Comparison of ENCODE assay signal across 15 cellular contexts in the genomic region with DNA sequence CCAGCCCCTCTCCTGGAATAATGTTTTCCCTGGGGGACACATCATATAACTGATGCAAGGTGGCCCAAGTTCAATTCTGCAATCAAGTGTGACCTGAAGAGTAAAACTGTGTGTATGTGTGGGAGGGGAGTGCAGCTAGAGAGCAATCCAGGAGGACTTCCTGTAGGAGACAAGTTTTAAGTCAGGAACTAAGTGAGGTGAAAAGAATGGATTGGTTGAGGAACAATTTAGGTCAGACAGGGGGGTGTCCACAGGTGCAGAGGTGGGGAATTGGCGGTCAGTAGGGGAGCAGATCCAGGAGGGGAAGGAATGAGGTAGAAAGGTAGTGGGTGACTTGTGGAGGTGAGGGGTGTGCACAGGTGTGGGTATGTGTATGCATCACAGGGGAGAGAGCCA.
DNase-seq lines count a peak whose midpoint lies in the region; TF ChIP-seq lines count a peak whose summit lies in the region.
"Had no signal": no experiment of that assay in that cellular context is flagged by ENCODE, and none has a peak within 500 bp of the region (broad histone marks: within the 10 kb centered on the region; RNA-seq: fewer than 3 reads in every experiment).

No MANE protein-coding gene starts in this region.

- no peak overlapping the region for H3K14ac ChIP-seq in neuronal stem cell (ENCODE audit: low read length)

- H2BK15ac ChIP-seq in neuronal stem cell (ENCODE audit: low read length), result no peak overlapping the region

- no peak overlapping the region for H2BK12ac ChIP-seq in neuronal stem cell (ENCODE audit: low read length)

- H3K27ac ChIP-seq in VCaP (peak overlapping the region; percentile 90), neuronal stem cell (replicated peaks; ENCODE audit: low read length) (no peak overlapping the region), vagina (peak overlapping the region; percentile 49), ovary (no peak overlapping the region)
- H3K27ac ChIP-seq: 22Rv1, HL-60 had no signal

- H3K27me3 ChIP-seq in neuronal stem cell (ENCODE audit: control insufficient read depth in 3 of 3, insufficient read depth in 3 of 3, low read depth in 1 of 3, low read length in 3 of 3), result peaks cover 0 to 11% (median 0%) of the 10 kb centered on the region in 3 experiments
- H3K27me3 ChIP-seq in vagina, result no peaks in the 10 kb centered on the region
- no peaks in the 10 kb centered on the region for H3K27me3 ChIP-seq in ovary

- intact Hi-C loops in vagina (cut with DNase I) (no loop called here), ovary (cut with DNase I) (no loop called here)

- H3K18ac ChIP-seq in neuronal stem cell (ENCODE audit: low read length), result no peak overlapping the region

- H4K91ac ChIP-seq in neuronal stem cell (ENCODE audit: low read depth, low read length, poor library complexity), result no peak overlapping the region

- peaks cover 0 to 5% of the 10 kb centered on the region in 2 donors for H3K4me1 ChIP-seq in neuronal stem cell (ENCODE audit: control insufficient read depth in 2 of 2, insufficient read depth in 1 of 2, low read depth in 1 of 2, low read length in 2 of 2)
- H3K4me1 ChIP-seq in vagina, result peaks cover 65% of the 10 kb centered on the region
- H3K4me1 ChIP-seq in ovary (ENCODE audit: insufficient read depth), result peaks cover 2% of the 10 kb centered on the region

- no peak overlapping the region for H2BK120ac ChIP-seq in neuronal stem cell (ENCODE audit: low read depth, low read length)

- no peak overlapping the region for H3K23ac ChIP-seq in neuronal stem cell (ENCODE audit: low read depth, low read length, poor library complexity)

- H3K4ac ChIP-seq in neuronal stem cell (ENCODE audit: low read length), result no peak overlapping the region

- DNase-seq in NCI-H510A treated with DMSO at 0.1 percent for 48 hours (lab: John Stamatoyannopoulos, UW) (peak; percentile 76), NCI-H510A (lab: John Stamatoyannopoulos, UW) (no peak), neuronal stem cell (ENCODE audit: low spot score) (no peak), vagina (ENCODE audit: extremely low spot score in 2 of 2) (no peak), ovary (no peak), islet precursor cell (no peak), NCI-H2171 (lab: John Stamatoyannopoulos, UW) (no peak)
- DNase-seq: AML-193; C1 segment of cervical spinal cord; CD4-positive, alpha-beta memory T cell; H7 had no signal

- no peak overlapping the region for H3K9ac ChIP-seq in neuronal stem cell (ENCODE audit: low read depth, low read length, poor library complexity)

- H2BK5ac ChIP-seq in neuronal stem cell (ENCODE audit: low read length), result peak overlapping the region; percentile 26

- no peak overlapping the region for H2AK5ac ChIP-seq in neuronal stem cell (ENCODE audit: low read depth, low read length)

- H3K4me3 ChIP-seq in neuronal stem cell (ENCODE audit: low read length in 2 of 2) (no peak overlapping the region), vagina (no peak overlapping the region), ovary (no peak overlapping the region)
- H3K4me3 ChIP-seq: GM23338 had no signal

- H2AFZ ChIP-seq in neuronal stem cell (ENCODE audit: low read length), result no peak overlapping the region
- H2AFZ ChIP-seq: GM23338 had no signal

- H4K8ac ChIP-seq in neuronal stem cell (ENCODE audit: low read depth, low read length), result no peak overlapping the region

- TF ChIP-seq EP300 in ovary (IDR thresholded peaks at IDR 0.05), result no peak

- TF ChIP-seq CTCF in VCaP (conservative IDR thresholded peaks at IDR 0.05) (no peak), vagina (IDR thresholded peaks at IDR 0.05) (no peak), ovary (IDR thresholded peaks at IDR 0.05) (no peak)

- no CpG with 5 or more reads among the region's 1 CpG for WGBS in neuronal stem cell (ENCODE audit: extremely low coverage in 2 of 2, insufficient read length in 2 of 2, insufficient replicate concordance in 1 of 2), 2 donors
- WGBS in ovary, 3 donors, result 97 to 100% (median 98%) methylated on average over 1 of the region's 1 CpG

- H3K4me2 ChIP-seq in neuronal stem cell (ENCODE audit: insufficient read depth, low read length, poor library complexity, severe bottlenecking), result no peak overlapping the region
- H3K4me2 ChIP-seq: GM23338 had no signal

- H3K9me3 ChIP-seq in neuronal stem cell (replicated peaks in 1 of 2; ENCODE audit: control insufficient read depth in 2 of 2, insufficient read depth in 1 of 2, low read depth in 1 of 2, low read length in 2 of 2) (no peaks in the 10 kb centered on the region), vagina (no peaks in the 10 kb centered on the region), ovary (no peaks in the 10 kb centered on the region)

- no peak for TF ChIP-seq POLR2A in vagina (IDR thresholded peaks at IDR 0.05)
- no peak for TF ChIP-seq POLR2A in ovary (IDR thresholded peaks at IDR 0.05)

- H3K79me1 ChIP-seq in neuronal stem cell (ENCODE audit: low read depth, low read length), result no peaks in the 10 kb centered on the region

- H3K36me3 ChIP-seq in neuronal stem cell (replicated peaks in 1 of 2; ENCODE audit: control insufficient read depth in 2 of 2, insufficient read depth in 2 of 2, low read length in 2 of 2) (no peaks in the 10 kb centered on the region), vagina (no peaks in the 10 kb centered on the region), ovary (no peaks in the 10 kb centered on the region)

Comparison
In these comparisons a context has a peak if more than half of its experiments do, and no peak if none do; other contexts are left out.
1. H3K27ac ChIP-seq: peak in VCaP (single experiment) and vagina (single experiment); none in neuronal stem cell (single experiment) and ovary (0 of 2).